Comparison of ENCODE assay signal across 29 cellular contexts in genomic region chr13:75399168-75399878, GRCh38.
DNase-seq lines count a peak whose midpoint lies in the region; ATAC-seq and TF ChIP-seq lines count a peak whose summit lies in the region.
"Had no signal": no experiment of that assay in that cellular context is flagged by ENCODE, and none has a peak within 500 bp of the region (broad histone marks: within the 10 kb centered on the region; RNA-seq: fewer than 3 reads in every experiment).

No MANE protein-coding gene starts in this region.

- peak overlapping the region; percentile 32 for H3K27ac ChIP-seq in skeletal muscle tissue (ENCODE audit: low read depth, low read length)
- H3K27ac ChIP-seq: coronary artery, hepatocyte, neutrophil, right lobe of liver, VCaP had no signal

- CTCF ChIA-PET in T-cell (lab: Charles Lee), result no interaction called here

- H3K27me3 ChIP-seq in skeletal muscle tissue (ENCODE audit: control insufficient read depth in 3 of 3, insufficient read depth in 3 of 3, low read length in 3 of 3), result no peaks in the 10 kb centered on the region
- H3K27me3 ChIP-seq: adrenal gland, cardiac muscle cell, hepatocyte, neutrophil, right lobe of liver had no signal

- no peak for ATAC-seq in HG02870 (IDR thresholded peaks at IDR 0.05; ENCODE audit: unreplicated experiment)
- ATAC-seq in T-cell (replicated peaks in 1 of 4), result no peak
- ATAC-seq: activated T-cell treated with anti-CD3 and anti-CD28 coated beads, Interleukin-2, amount 50 U/mL, for 72 hours; effector memory CD8-positive, alpha-beta T cell; left colon; stimulated activated effector memory CD8-positive, alpha-beta T cell treated with anti-CD3 and anti-CD28 coated beads, Interleukin-12 subunit alpha, Interleukin-12 subunit beta, amount 100 ng/mL, for 72 hours had no signal

- no peak overlapping the region for H3K9ac ChIP-seq in skeletal muscle tissue (ENCODE audit: low read depth in 1 of 3, low read length in 3 of 3)

- DNase-seq in H4 (ENCODE audit: low spot score) (peak; percentile 7), amniotic epithelial cell (ENCODE audit: low read depth) (peak; percentile 79), fibroblast of pulmonary artery (ENCODE audit: low read depth) (peak; percentile 31), RPMI8226 (no peak), T-cell (no peak)
- DNase-seq: activated CD4-positive, alpha-beta T cell treated with anti-CD3 and anti-CD28 coated beads for 48 hours; activated naive CD4-positive, alpha-beta T cell treated with Interleukin-2 at 50 U/mL for 16 hours; activated T-cell treated with anti-CD3 and anti-CD28 coated beads, Interleukin-2, amount 50 U/mL, for 72 hours; AML-193; CD4-positive, alpha-beta T cell; effector memory CD8-positive, alpha-beta T cell; erythroblast; left colon; mesendoderm; NCI-H1436; NCI-H446 treated with DMSO at 0.1 percent for 48 hours; OCI-M1; right lobe of liver; Right ventricle myocardium superior; stimulated activated CD4-positive, alpha-beta T cell treated with anti-CD3 and anti-CD28 coated beads, Interleukin-4, amount 100 ng/mL, for 24 hours had no signal

- peaks cover 3 to 8% of the 10 kb centered on the region in 2 donors for H3K27me3 Mint-ChIP-seq in T-cell

- no peaks in the 10 kb centered on the region for H3K9me3 ChIP-seq in skeletal muscle tissue (ENCODE audit: control insufficient read depth in 3 of 3, low read length in 3 of 3)
- H3K9me3 ChIP-seq: adrenal gland, neutrophil, right lobe of liver had no signal

- H3K4me3 ChIP-seq in fibroblast of pulmonary artery (replicated peaks; ENCODE audit: low read depth, low read length) (no peak overlapping the region), skeletal muscle tissue (ENCODE audit: low read length in 3 of 3) (peak overlapping the region in 1 of 3 donors; percentile 7)
- H3K4me3 ChIP-seq: adrenal gland, cardiac muscle cell, coronary artery, hepatocyte, right lobe of liver had no signal

- no peaks in the 10 kb centered on the region for H3K4me1 Mint-ChIP-seq in T-cell
- H3K4me1 Mint-ChIP-seq: stimulated activated effector memory CD8-positive, alpha-beta T cell treated with anti-CD3 and anti-CD28 coated beads, Interleukin-12 subunit alpha, Interleukin-12 subunit beta, amount 100 ng/mL, for 72 hours had no signal

- POLR2A ChIA-PET in T-cell (lab: Charles Lee), result no interaction called here

- no peak overlapping the region for H3K4me3 Mint-ChIP-seq in T-cell
- H3K4me3 Mint-ChIP-seq: activated T-cell treated with anti-CD3 and anti-CD28 coated beads, Interleukin-2, amount 50 U/mL, for 72 hours; CD4-positive, alpha-beta T cell; effector memory CD8-positive, alpha-beta T cell; stimulated activated effector memory CD8-positive, alpha-beta T cell treated with anti-CD3 and anti-CD28 coated beads, Interleukin-12 subunit alpha, Interleukin-12 subunit beta, amount 100 ng/mL, for 72 hours had no signal

- H3K36me3 Mint-ChIP-seq in T-cell, result no peaks in the 10 kb centered on the region
- H3K36me3 Mint-ChIP-seq: stimulated activated effector memory CD8-positive, alpha-beta T cell treated with anti-CD3 and anti-CD28 coated beads, Interleukin-12 subunit alpha, Interleukin-12 subunit beta, amount 100 ng/mL, for 72 hours had no signal

- no peak for TF ChIP-seq CTCF in fibroblast of pulmonary artery (IDR thresholded peaks at IDR 0.05; ENCODE audit: low read length, missing control alignments)

- no peak overlapping the region for H3K27ac Mint-ChIP-seq in T-cell
- H3K27ac Mint-ChIP-seq: activated T-cell treated with anti-CD3 and anti-CD28 coated beads, Interleukin-2, amount 50 U/mL, for 72 hours; CD4-positive, alpha-beta T cell; effector memory CD8-positive, alpha-beta T cell; stimulated activated effector memory CD8-positive, alpha-beta T cell treated with anti-CD3 and anti-CD28 coated beads, Interleukin-12 subunit alpha, Interleukin-12 subunit beta, amount 100 ng/mL, for 72 hours had no signal

- no peaks in the 10 kb centered on the region for H3K36me3 ChIP-seq in skeletal muscle tissue (ENCODE audit: control insufficient read depth in 3 of 3, insufficient read depth in 3 of 3, low read length in 3 of 3)
- H3K36me3 ChIP-seq: adrenal gland, cardiac muscle cell, neutrophil, right lobe of liver had no signal

- H3K4me1 ChIP-seq in skeletal muscle tissue (ENCODE audit: control insufficient read depth in 3 of 3, insufficient read depth in 3 of 3, low read length in 3 of 3), result peaks cover 10 to 33% (median 32%) of the 10 kb centered on the region in 3 donors

- H3K9me3 Mint-ChIP-seq in T-cell, result peaks cover 0 to 6% (median 3%) of the 10 kb centered on the region in 3 donors
- H3K9me3 Mint-ChIP-seq: activated T-cell treated with anti-CD3 and anti-CD28 coated beads, Interleukin-2, amount 50 U/mL, for 72 hours; effector memory CD8-positive, alpha-beta T cell; stimulated activated effector memory CD8-positive, alpha-beta T cell treated with anti-CD3 and anti-CD28 coated beads, Interleukin-12 subunit alpha, Interleukin-12 subunit beta, amount 100 ng/mL, for 72 hours had no signal

Comparison
In these comparisons a context has a peak if more than half of its experiments do, and no peak if none do; other contexts are left out.
1. DNase-seq: peak in H4 (single experiment), amniotic epithelial cell (single experiment) and fibroblast of pulmonary artery (single experiment); none in RPMI8226 (single experiment) and T-cell (0 of 34).